Comparison of ENCODE assay signal across 30 cellular contexts in the genomic region with DNA sequence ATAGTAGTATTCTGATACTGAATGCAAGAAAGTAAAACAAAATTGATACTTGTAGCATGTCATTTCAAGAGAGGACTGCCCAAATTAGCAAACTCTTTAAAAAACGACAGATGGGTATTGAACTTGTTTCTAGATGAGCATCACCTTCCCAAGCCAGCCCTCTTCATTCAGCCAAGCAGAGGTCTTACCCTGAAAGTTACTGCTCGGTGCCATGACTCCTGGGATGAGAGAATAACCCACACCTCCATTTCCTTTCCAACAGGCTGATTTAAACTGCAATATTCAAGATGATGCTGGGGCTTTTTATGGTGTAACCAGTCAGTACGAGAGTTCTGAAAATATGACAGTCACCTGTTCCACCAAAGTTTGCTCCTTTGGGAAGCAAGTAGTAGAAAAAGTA.
"Had no signal": no experiment of that assay in that cellular context is flagged by ENCODE, and none has a peak within 500 bp of the region (broad histone marks: within the 10 kb centered on the region; RNA-seq: fewer than 3 reads in every experiment).

No MANE protein-coding gene starts in this region.

- H3K27me3 Mint-ChIP-seq: progenitor cell of endocrine pancreas; stimulated activated memory B cell treated with anti-CD40 and anti-IgM and Interleukin-4, amounts not matched to agents 10 μg/mL and 1 μg/mL and 100 μg/mL, for 72 hours; type B pancreatic cell had no signal

- H3K27ac ChIP-seq: ovary, parathyroid adenoma, psoas muscle, right lobe of liver, sigmoid colon, suprapubic skin, testis, tibial artery, transverse colon, upper lobe of right lung, uterus had no signal

- H3K27me3 ChIP-seq: ovary, right lobe of liver, sigmoid colon, suprapubic skin, testis, tibial artery, transverse colon, upper lobe of right lung, uterus had no signal

- H3K4me3 Mint-ChIP-seq: naive thymus-derived CD8-positive, alpha-beta T cell; natural killer cell treated with Interleukin-12 subunit alpha and Interleukin-12 subunit beta and Interleukin-15 and Interleukin-18, amount 100 ng/mL, for 72 hours; nephron progenitor cell; neural crest cell; stimulated activated memory B cell treated with anti-CD40 and anti-IgM and Interleukin-4, amounts not matched to agents 10 μg/mL and 1 μg/mL and 100 μg/mL, for 72 hours; stimulated activated naive CD8-positive, alpha-beta T cell treated with anti-CD3 and anti-CD28 coated beads, Interleukin-15, amount 100 ng/mL, for 72 hours; type B pancreatic cell had no signal

- H3K4me3 ChIP-seq: ovary, psoas muscle, right lobe of liver, sigmoid colon, suprapubic skin, testis, tibial artery, transverse colon, upper lobe of right lung, uterus had no signal

- H3K4me1 Mint-ChIP-seq: naive thymus-derived CD8-positive, alpha-beta T cell; nephron progenitor cell; neural crest cell; stimulated activated memory B cell treated with anti-CD40 and anti-IgM and Interleukin-4, amounts not matched to agents 10 μg/mL and 1 μg/mL and 100 μg/mL, for 72 hours; stimulated activated naive CD8-positive, alpha-beta T cell treated with anti-CD3 and anti-CD28 coated beads, Interleukin-15, amount 100 ng/mL, for 72 hours had no signal

- H3K27ac Mint-ChIP-seq: naive thymus-derived CD8-positive, alpha-beta T cell; natural killer cell treated with Interleukin-12 subunit alpha and Interleukin-12 subunit beta and Interleukin-15 and Interleukin-18, amount 100 ng/mL, for 72 hours; nephron progenitor cell; progenitor cell of endocrine pancreas; stimulated activated memory B cell treated with anti-CD40 and anti-IgM and Interleukin-4, amounts not matched to agents 10 μg/mL and 1 μg/mL and 100 μg/mL, for 72 hours had no signal

- FAIRE-seq: small intestine had no signal

- DNase-seq: naive thymus-derived CD8-positive, alpha-beta T cell; nephron progenitor cell; occipital lobe; ovary; posterior cingulate gyrus; psoas muscle; right cardiac atrium; right lobe of liver; sigmoid colon; small intestine; stimulated activated CD4-positive, alpha-beta T cell treated with anti-CD3 and anti-CD28 coated beads, Interleukin-15, amount 100 ng/mL, for 24 hours; stimulated activated CD4-positive, alpha-beta T cell treated with anti-CD3 and anti-CD28 coated beads, Interleukin-2, amount 100 ng/mL, for 24 hours; stimulated activated CD4-positive, alpha-beta T cell treated with anti-CD3 and anti-CD28 coated beads, Interleukin-2, amount 100 ng/mL, for 48 hours; stimulated activated CD4-positive, alpha-beta T cell treated with anti-CD3 and anti-CD28 coated beads, Interleukin-4, amount 100 ng/mL, for 24 hours; stimulated activated naive CD4-positive, alpha-beta T cell; stimulated activated naive CD8-positive, alpha-beta T cell treated with anti-CD3 and anti-CD28 coated beads, Interleukin-15, amount 100 ng/mL, for 72 hours; stimulated activated naive CD8-positive, alpha-beta T cell treated with anti-CD3 and anti-CD28 coated beads, Interleukin-15, Interleukin-2, amounts not matched to agents 100 U/mL and 50 U/mL, for 24 hours; substantia nigra; testis; tibial artery; transverse colon; upper lobe of right lung; uterus had no signal

- H3K9me3 ChIP-seq: ovary, psoas muscle, right lobe of liver, sigmoid colon, suprapubic skin, testis, tibial artery, transverse colon, upper lobe of right lung, uterus had no signal

- H3K36me3 ChIP-seq: ovary, transverse colon, upper lobe of right lung, uterus had no signal

- H3K4me1 ChIP-seq: parathyroid adenoma, psoas muscle, right lobe of liver, suprapubic skin, testis, tibial artery, transverse colon, upper lobe of right lung, uterus had no signal

- ATAC-seq: naive thymus-derived CD8-positive, alpha-beta T cell; natural killer cell treated with Interleukin-12 subunit alpha and Interleukin-12 subunit beta and Interleukin-15 and Interleukin-18, amount 100 ng/mL, for 72 hours; psoas muscle; right cardiac atrium; right lobe of liver; stimulated activated naive CD8-positive, alpha-beta T cell treated with anti-CD3 and anti-CD28 coated beads, Interleukin-15, amount 100 ng/mL, for 72 hours; stimulated activated naive CD8-positive, alpha-beta T cell treated with anti-CD3 and anti-CD28 coated beads, Interleukin-15, Interleukin-2, amounts not matched to agents 100 U/mL and 50 U/mL, for 24 hours; upper lobe of right lung had no signal

- H3K9me3 Mint-ChIP-seq: naive thymus-derived CD8-positive, alpha-beta T cell; natural killer cell treated with Interleukin-12 subunit alpha and Interleukin-12 subunit beta and Interleukin-15 and Interleukin-18, amount 100 ng/mL, for 72 hours; nephron progenitor cell; neural crest cell; stimulated activated memory B cell treated with anti-CD40 and anti-IgM and Interleukin-4, amounts not matched to agents 10 μg/mL and 1 μg/mL and 100 μg/mL, for 72 hours; stimulated activated naive CD8-positive, alpha-beta T cell treated with anti-CD3 and anti-CD28 coated beads, Interleukin-15, amount 100 ng/mL, for 72 hours; type B pancreatic cell had no signal

- H3K36me3 Mint-ChIP-seq: naive thymus-derived CD8-positive, alpha-beta T cell; natural killer cell treated with Interleukin-12 subunit alpha and Interleukin-12 subunit beta and Interleukin-15 and Interleukin-18, amount 100 ng/mL, for 72 hours; stimulated activated memory B cell treated with anti-CD40 and anti-IgM and Interleukin-4, amounts not matched to agents 10 μg/mL and 1 μg/mL and 100 μg/mL, for 72 hours had no signal
